Comparison of ENCODE assay signal across 1 cellular context in genomic region chr21:30256100-30256499, GRCh38.
TF ChIP-seq lines count a peak whose summit lies in the region.

No MANE protein-coding gene starts in this region.

TF ChIP-seq in HepG2, 621 proteins besides CTCF, POLR2A, EP300 and RAD21:
- TF ChIP-seq ZNF709 (CRISPR knock-in tag; IDR thresholded peaks at IDR 0.05) (no peak), FOXJ3 (CRISPR knock-in tag; IDR thresholded peaks at IDR 0.05; ENCODE audit: borderline replicate concordance) (no peak), ZNF569 (CRISPR knock-in tag; IDR thresholded peaks at IDR 0.05; ENCODE audit: borderline replicate concordance) (no peak), NR0B2 (CRISPR knock-in tag; IDR thresholded peaks at IDR 0.05) (no peak), HCFC1 (IDR thresholded peaks at IDR 0.05; ENCODE audit: low read depth, low read length) (no peak), GATA4 (IDR thresholded peaks at IDR 0.05; ENCODE audit: borderline replicate concordance, low read depth) (no peak), SP5 (CRISPR knock-in tag; IDR thresholded peaks at IDR 0.05; ENCODE audit: borderline replicate concordance, low read depth) (no peak), ONECUT2 (CRISPR knock-in tag; IDR thresholded peaks at IDR 0.05) (no peak)
TF ChIP-seq in HepG2: peak in this region for 0.
